Comparison of ENCODE assay signal across 23 cellular contexts in the genomic region with DNA sequence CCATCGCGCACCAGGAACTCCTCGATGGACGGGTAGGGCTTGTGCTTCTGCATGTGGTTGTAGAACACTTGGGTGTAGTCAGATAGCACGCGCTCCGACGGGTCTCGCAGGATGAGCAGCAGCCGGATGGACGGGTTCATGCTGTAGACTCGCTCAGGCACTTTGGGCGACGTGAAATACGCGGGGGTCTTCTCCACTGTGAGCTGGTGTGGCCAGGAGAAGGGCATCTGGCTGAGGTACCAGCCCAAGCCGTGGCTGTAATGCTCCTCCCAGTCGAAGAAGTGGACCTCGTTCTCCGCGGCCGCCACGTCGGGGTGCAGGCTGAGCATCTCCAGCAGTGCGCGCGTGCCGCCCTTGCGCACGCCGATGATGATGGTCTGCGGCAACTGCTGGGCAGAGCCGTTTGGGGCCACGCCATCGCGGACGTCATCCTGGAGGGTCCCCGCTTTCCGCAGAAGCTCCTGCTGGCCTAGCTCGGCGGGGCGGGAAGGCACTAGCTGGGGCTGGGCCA. TPM values are rescaled to one million over a fixed set of nuclear protein-coding genes. Genes with fewer than 3 reads are reported as not detected.
"Had no signal": no experiment of that assay in that cellular context is flagged by ENCODE, and none has a peak within 500 bp of the region (broad histone marks: within the 10 kb centered on the region; RNA-seq: fewer than 3 reads in every experiment).

No MANE protein-coding gene starts in this region.

- ATAC-seq: esophagus mucosa, gastrocnemius medialis, left colon, mucosa of descending colon, right lobe of liver had no signal

- DNase-seq: colonic mucosa; effector CD8-positive, alpha-beta T cell; endodermal cell; foreskin fibroblast; gastrocnemius medialis; left colon; naive B cell; right lobe of liver; stimulated activated CD4-positive, alpha-beta T cell treated with anti-CD3 and anti-CD28 coated beads, Interleukin-12 subunit alpha, Interleukin-12 subunit beta, amount 100 ng/mL, for 4 hours; stimulated activated CD4-positive, alpha-beta T cell treated with anti-CD3 and anti-CD28 coated beads, Interleukin-1b, Interleukin-23, amount 100 ng/mL, for 48 hours; stimulated activated CD4-positive, alpha-beta T cell treated with anti-CD3 and anti-CD28 coated beads, Interleukin-4, amount 100 ng/mL, for 1 hour; stimulated activated CD8-positive, alpha-beta memory T cell treated with anti-CD3 and anti-CD28 coated beads, Interleukin-4, amount 100 ng/mL, for 48 hours; stimulated activated naive CD4-positive, alpha-beta T cell treated with Interleukin-2 at 50 U/mL for 16 hours; stomach; thyroid gland had no signal

- H3K4me3 ChIP-seq: colonic mucosa, gastrocnemius medialis, hepatocyte, lung, mucosa of descending colon, right lobe of liver, smooth muscle cell, stomach, thyroid gland had no signal

- H3K9me3 ChIP-seq: colonic mucosa, gastrocnemius medialis, mucosa of descending colon, right lobe of liver, thyroid gland had no signal

- H3K36me3 ChIP-seq: colonic mucosa, gastrocnemius medialis, right lobe of liver, thyroid gland had no signal

- H3K27me3 ChIP-seq: colonic mucosa, gastrocnemius medialis, hepatocyte, right lobe of liver, stomach, thyroid gland had no signal

- H3K27ac ChIP-seq: colonic mucosa, epithelial cell of prostate, gastrocnemius medialis, hepatocyte, parathyroid adenoma, right lobe of liver, stomach, thyroid gland had no signal

- H3K4me1 ChIP-seq: colonic mucosa, gastrocnemius medialis, parathyroid adenoma, right lobe of liver, thyroid gland had no signal

RNA-seq across cellular contexts. Expression of gene HS3ST1, which starts 29.2 kb away (rescaled TPM):
- total RNA-seq: natural killer cell treated with Interleukin-12 subunit alpha and Interleukin-12 subunit beta and Interleukin-15 and Interleukin-18, amount 100 ng/mL, for 72 hours had no signal
